Comparison of ENCODE assay signal across 8 cellular contexts in the genomic region with DNA sequence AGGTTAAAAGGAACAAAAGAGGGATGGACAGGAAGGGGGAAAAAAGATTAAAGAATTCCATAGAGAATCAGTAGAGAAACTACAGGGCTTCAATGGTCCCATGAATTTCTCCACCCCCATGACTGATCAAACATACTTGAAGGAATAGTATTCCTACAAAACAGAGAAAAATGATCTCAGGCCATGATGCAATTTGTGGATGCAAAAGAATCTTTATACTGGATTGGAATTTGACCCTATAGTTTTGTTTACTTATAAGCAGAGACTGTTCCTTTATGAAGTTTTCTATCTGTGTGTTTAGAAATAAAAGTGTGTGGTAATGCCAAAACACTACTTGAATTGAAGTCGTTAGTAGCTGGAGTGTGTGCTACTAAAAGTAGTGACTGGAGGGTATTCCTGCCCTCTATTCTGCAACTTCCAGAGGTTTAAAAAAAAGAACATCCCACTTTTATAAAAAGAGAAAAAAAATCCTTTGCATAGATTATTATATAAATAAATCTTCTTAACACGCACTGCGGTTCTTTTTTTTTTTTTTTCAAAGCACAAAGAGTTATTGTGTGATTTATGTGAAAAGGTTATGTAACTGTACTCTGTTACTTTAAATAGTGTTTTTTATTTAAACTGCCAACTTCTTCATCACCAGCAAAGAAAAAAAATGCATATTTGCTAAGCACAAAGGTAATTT.
A peak's percentile ranks its signal among the peaks of the same experiment; 100 is the strongest.
DNase-seq lines count a peak whose midpoint lies in the region; TF ChIP-seq lines count a peak whose summit lies in the region.

No MANE protein-coding gene starts in this region.

- no peak overlapping the region for H3K9ac ChIP-seq in skeletal muscle tissue (ENCODE audit: low read depth in 1 of 3, low read length in 3 of 3)

- DNase-seq in HFFc6 (peak; percentile 75), RPMI7951 (ENCODE audit: low read depth) (peak; percentile 23), fibroblast of the aortic adventitia (ENCODE audit: low read depth) (peak; percentile 64), 8988T (no peak), NCI-H748 treated with DMSO at 0.1 percent for 48 hours (lab: John Stamatoyannopoulos, UW) (no peak), DMS 273 treated with DMSO at 0.1 percent for 48 hours (lab: John Stamatoyannopoulos, UW) (no peak)
- no peak for DNase-seq in activated naive CD4-positive, alpha-beta T cell treated with anti-CD3 and anti-CD28 coated beads, Interleukin-2, amount 50 U/mL, for 16 hours

- H3K9me3 ChIP-seq in skeletal muscle tissue (ENCODE audit: control insufficient read depth in 3 of 3, low read length in 3 of 3) = no peaks in the 10 kb centered on the region

- peaks cover 4% of the 10 kb centered on the region; the same call in 1 of the 2 replicates for H3K27me3 Mint-ChIP-seq in HFFc6 (ENCODE audit: insufficient read depth)

- no peak for TF ChIP-seq CTCF in HFFc6 (IDR thresholded peaks at IDR 0.05)
- TF ChIP-seq CTCF in fibroblast of the aortic adventitia (IDR thresholded peaks at IDR 0.05; ENCODE audit: insufficient read depth, low read length) = no peak

- peak overlapping the region; percentile 94 for H3K27ac Mint-ChIP-seq in HFFc6

- no peaks in the 10 kb centered on the region for H3K36me3 Mint-ChIP-seq in HFFc6 (ENCODE audit: low read depth)

- H3K4me3 Mint-ChIP-seq in HFFc6 = peak overlapping the region; percentile 66

- no peaks in the 10 kb centered on the region for H3K36me3 ChIP-seq in skeletal muscle tissue (ENCODE audit: control insufficient read depth in 3 of 3, insufficient read depth in 3 of 3, low read length in 3 of 3)

- no peaks in the 10 kb centered on the region for H3K9me3 Mint-ChIP-seq in HFFc6

- peaks cover 14 to 35% (median 29%) of the 10 kb centered on the region in 3 donors for H3K4me1 ChIP-seq in skeletal muscle tissue (ENCODE audit: control insufficient read depth in 3 of 3, insufficient read depth in 3 of 3, low read length in 3 of 3)

- no peaks in the 10 kb centered on the region for H3K27me3 ChIP-seq in skeletal muscle tissue (ENCODE audit: control insufficient read depth in 3 of 3, insufficient read depth in 3 of 3, low read length in 3 of 3)

- H3K4me3 ChIP-seq in fibroblast of the aortic adventitia (ENCODE audit: low read depth, low read length) (no peak overlapping the region), skeletal muscle tissue (ENCODE audit: low read length in 3 of 3) (no peak overlapping the region)

- H3K27ac ChIP-seq in skeletal muscle tissue (ENCODE audit: low read depth, low read length) = peak overlapping the region; percentile 77

- H3K4me1 Mint-ChIP-seq in HFFc6 (ENCODE audit: low read depth) = peaks cover 83% of the 10 kb centered on the region

Comparison
In these comparisons a context has a peak if more than half of its experiments do, and no peak if none do; other contexts are left out.
1. DNase-seq: peak in HFFc6 (single experiment), RPMI7951 (single experiment) and fibroblast of the aortic adventitia (single experiment); none in 8988T (single experiment), activated naive CD4-positive, alpha-beta T cell treated with anti-CD3 and anti-CD28 coated beads, Interleukin-2, amount 50 U/mL, for 16 hours (single experiment), NCI-H748 treated with DMSO at 0.1 percent for 48 hours (single experiment) and DMS 273 treated with DMSO at 0.1 percent for 48 hours (single experiment).